Comparison of ENCODE assay signal across 9 cellular contexts in genomic region chr22:26172389-26172990, GRCh38. TPM values are rescaled to one million over a fixed set of nuclear protein-coding genes. Genes with fewer than 3 reads are reported as not detected.
DNase-seq lines count a peak whose midpoint lies in the region; ATAC-seq, FAIRE-seq and TF ChIP-seq lines count a peak whose summit lies in the region.
"Had no signal": no experiment of that assay in that cellular context is flagged by ENCODE, and none has a peak within 500 bp of the region (broad histone marks: within the 10 kb centered on the region; RNA-seq: fewer than 3 reads in every experiment).

No MANE protein-coding gene starts in this region.

- no peak overlapping the region for H3K27ac Mint-ChIP-seq in MCF 10A (ENCODE audit: low read depth, unreplicated experiment)
- H3K27ac Mint-ChIP-seq: T-cell had no signal

- no peaks in the 10 kb centered on the region for H3K9me3 ChIP-seq in liver (ENCODE audit: control insufficient read depth in 4 of 4, low read length in 3 of 4)

- peak; percentile 70 for FAIRE-seq in D721Med (lab: Jason Lieb, UNC)

- no peaks in the 10 kb centered on the region for H3K9me3 Mint-ChIP-seq in MCF 10A (ENCODE audit: unreplicated experiment)
- H3K9me3 Mint-ChIP-seq: T-cell had no signal

- peak; percentile 28 for DNase-seq in D721Med (ENCODE audit: insufficient read length, low spot score)
- peak; percentile 6 for DNase-seq in HCEC 1CT
- peak; percentile 12 for DNase-seq in NCI-H82 treated with DMSO at 0.1 percent for 48 hours (lab: John Stamatoyannopoulos, UW; ENCODE audit: unreplicated experiment)
- peak; percentile 18 for DNase-seq in MCF 10A (ENCODE audit: unreplicated experiment)

- TF ChIP-seq RAD21 in liver (IDR thresholded peaks at IDR 0.05) = peak; percentile 16 to 38

- H3K4me1 Mint-ChIP-seq in MCF 10A (ENCODE audit: insufficient read depth, unreplicated experiment) = no peaks in the 10 kb centered on the region

- ATAC-seq in HG02870 (IDR thresholded peaks at IDR 0.05; ENCODE audit: unreplicated experiment) (no peak), HG03135 (IDR thresholded peaks at IDR 0.05; ENCODE audit: unreplicated experiment) (no peak), HG02840 (IDR thresholded peaks at IDR 0.05; ENCODE audit: low FRiP score, unreplicated experiment) (no peak)
- ATAC-seq: T-cell had no signal

- peaks cover 0 to 6% (median 3%) of the 10 kb centered on the region in 4 donors for H3K4me1 ChIP-seq in liver (ENCODE audit: control insufficient read depth in 4 of 4, insufficient read depth in 4 of 4, low read length in 3 of 4)

- H3K27me3 ChIP-seq in liver (ENCODE audit: control insufficient read depth in 4 of 4, insufficient read depth in 4 of 4, low read length in 3 of 4) = peaks cover 3 to 13% (median 3%) of the 10 kb centered on the region in 4 donors

- H3K4me3 Mint-ChIP-seq in MCF 10A (ENCODE audit: unreplicated experiment) = no peak overlapping the region
- H3K4me3 Mint-ChIP-seq: T-cell had no signal

- no peaks in the 10 kb centered on the region for H3K36me3 Mint-ChIP-seq in MCF 10A (ENCODE audit: insufficient read depth, unreplicated experiment)
- H3K36me3 Mint-ChIP-seq: T-cell had no signal

- intact Hi-C loops in MCF 10A (cut with micrococcal nuclease) = loop anchor here (1.0 kb wide), 2 partner anchors 159 to 188 kb away; no protein-coding TSS in a partner anchor

- no peaks in the 10 kb centered on the region for H3K36me3 ChIP-seq in liver (ENCODE audit: control insufficient read depth in 4 of 4, insufficient read depth in 3 of 4, low read depth in 1 of 4, low read length in 3 of 4)

- H3K4me3 ChIP-seq in liver (ENCODE audit: low read depth in 1 of 3, low read length in 3 of 3) = no peak overlapping the region

- no TSS peak for BruUV-seq in MCF 10A (replicated peaks; lab: Mats Ljungman, UMichigan)

- WGBS in liver = 37% methylated on average over 5 of the region's 5 CpGs

- TF ChIP-seq CTCF in D721Med (IDR thresholded peaks at IDR 0.05; ENCODE audit: insufficient read depth, missing control alignments) (peak; percentile 82), MCF 10A (IDR thresholded peaks at IDR 0.05; ENCODE audit: unreplicated experiment) (peak; percentile 54), liver (IDR thresholded peaks at IDR 0.05; ENCODE audit: low read depth, low read length, missing input control) (peak; percentile 42)

- CTCF ChIA-PET in MCF 10A (lab: Yijun Ruan, JAX) = interaction anchor here (0.5 to 1.8 kb wide), 19 partner anchors 9 to 737 kb away, joined by 3 to 10 read pairs (median 3); no protein-coding TSS in a partner anchor

- no peak overlapping the region for H3K9ac ChIP-seq in liver (ENCODE audit: low read depth in 1 of 2, low read length in 2 of 2)

- H3K27ac ChIP-seq in liver (ENCODE audit: low read depth in 1 of 2, low read length in 2 of 2) = no peak overlapping the region

- peaks cover 23% of the 10 kb centered on the region for H3K27me3 Mint-ChIP-seq in MCF 10A (ENCODE audit: insufficient read depth, unreplicated experiment)

- POLR2A ChIA-PET in MCF 10A (lab: Yijun Ruan, JAX) = no interaction called here

TF ChIP-seq in liver, 16 proteins besides CTCF, POLR2A, EP300 and RAD21:
- TF ChIP-seq FOXA1 (IDR thresholded peaks at IDR 0.05) (no peak), ATF3 (IDR thresholded peaks at IDR 0.05) (no peak), SP1 (IDR thresholded peaks at IDR 0.05) (no peak), ZBTB33 (IDR thresholded peaks at IDR 0.05) (no peak)
TF ChIP-seq in liver: peak in this region for 0.

RNA-seq across cellular contexts. Expression of gene SEZ6L, which starts 3.2 kb away (rescaled TPM):
- total RNA-seq in MCF 10A (2022) = not detected in 2 replicates
- under 1 TPM; under 0.01 to 0.70 TPM for total RNA-seq in liver
- under 1 TPM in 1 of 2 donors, not detected in 1; 0.08 TPM for polyA plus RNA-seq in liver
- total RNA-seq: T-cell had no signal
